Comparison of ENCODE assay signal across 8 cellular contexts in genomic region chr1:184805667-184806295, GRCh38. TPM values are rescaled to one million over a fixed set of nuclear protein-coding genes. Genes with fewer than 3 reads are reported as not detected.
A peak's percentile ranks its signal among the peaks of the same experiment; 100 is the strongest.
DNase-seq lines count a peak whose midpoint lies in the region; TF ChIP-seq lines count a peak whose summit lies in the region.

No MANE protein-coding gene starts in this region.

- intact Hi-C loops in head of caudate nucleus (cut with DNase I) = loop anchor here (5.0 kb wide), 2 partner anchors 167 to 352 kb away; partner anchors contain the start of genes NIBAN1, SWT1 and TRMT1L

- no peak overlapping the region for H4K12ac ChIP-seq in trophoblast cell (ENCODE audit: low read depth, low read length)

- no peak overlapping the region for H2AK5ac ChIP-seq in trophoblast cell (ENCODE audit: low read length)

- H3K27ac ChIP-seq in SK-N-SH (ENCODE audit: low read depth in 2 of 2, low read length in 1 of 2) (peak overlapping the region in 1 of 2 experiments; percentile 69; a peak in 2 of 4 replicates), trophoblast cell (ENCODE audit: low read depth, low read length) (no peak overlapping the region)

- H3K9me3 Mint-ChIP-seq in HFFc6 = no peaks in the 10 kb centered on the region
- H3K9me3 Mint-ChIP-seq in activated naive CD4-positive, alpha-beta T cell treated with anti-CD3 and anti-CD28 coated beads, Interleukin-2, amount 50 U/mL, for 24 hours = no peaks in the 10 kb centered on the region
- no peaks in the 10 kb centered on the region for H3K9me3 Mint-ChIP-seq in type B pancreatic cell

- H3K4me3 Mint-ChIP-seq in HFFc6 (no peak overlapping the region), type B pancreatic cell (no peak overlapping the region)
- H3K4me3 Mint-ChIP-seq in activated naive CD4-positive, alpha-beta T cell treated with anti-CD3 and anti-CD28 coated beads, Interleukin-2, amount 50 U/mL, for 24 hours = no peak overlapping the region

- WGBS in SK-N-SH (ENCODE audit: low lambda C conversion rate) = 20% methylated on average over 11 of the region's 13 CpGs
- no CpG with 5 or more reads among the region's 13 CpGs for WGBS in trophoblast cell (ENCODE audit: extremely low coverage, insufficient coverage, insufficient read length)

- H3K4me1 Mint-ChIP-seq in HFFc6 (ENCODE audit: low read depth) = peaks cover 48% of the 10 kb centered on the region
- H3K4me1 Mint-ChIP-seq in activated naive CD4-positive, alpha-beta T cell treated with anti-CD3 and anti-CD28 coated beads, Interleukin-2, amount 50 U/mL, for 24 hours = peaks cover 5% of the 10 kb centered on the region
- peaks cover 5% of the 10 kb centered on the region for H3K4me1 Mint-ChIP-seq in type B pancreatic cell (ENCODE audit: unreplicated experiment)

- H3K27ac Mint-ChIP-seq in HFFc6 (peak overlapping the region; percentile 39; the same call in 1 of the 2 replicates), type B pancreatic cell (no peak overlapping the region)
- peak overlapping the region; percentile 20 for H3K27ac Mint-ChIP-seq in activated naive CD4-positive, alpha-beta T cell treated with anti-CD3 and anti-CD28 coated beads, Interleukin-2, amount 50 U/mL, for 24 hours

- H3K79me2 ChIP-seq in SK-N-SH (ENCODE audit: insufficient read depth) (no peaks in the 10 kb centered on the region), trophoblast cell (ENCODE audit: control insufficient read depth, insufficient read depth, low read length, poor library complexity) (no peaks in the 10 kb centered on the region)

- H4K20me1 ChIP-seq in SK-N-SH (ENCODE audit: insufficient read depth) = no peaks in the 10 kb centered on the region

- POLR2A ChIA-PET in SK-N-SH (lab: Yijun Ruan, JAX) = interaction anchor here (0.9 to 1.2 kb wide), 2 partner anchors 169 to 177 kb away, joined by 3 to 5 read pairs; partner anchors contain the start of gene NIBAN1

- H3K14ac ChIP-seq in trophoblast cell (ENCODE audit: low read length) = no peak overlapping the region

- peaks cover 5% of the 10 kb centered on the region for H3F3A ChIP-seq in SK-N-SH (replicated peaks; ENCODE audit: insufficient read depth)

- H3K4me3 ChIP-seq in GM06990 (replicated peaks; ENCODE audit: low read depth, low read length) = no peak overlapping the region
- no peak overlapping the region for H3K4me3 ChIP-seq in SK-N-SH (ENCODE audit: low read depth in 2 of 2, low read length in 1 of 2)
- no peak overlapping the region for H3K4me3 ChIP-seq in trophoblast cell (ENCODE audit: low read depth, low read length)

- no peak overlapping the region for H2BK120ac ChIP-seq in trophoblast cell (ENCODE audit: insufficient read depth, low read length, poor library complexity)

- TF ChIP-seq EP300 in SK-N-SH (IDR thresholded peaks at IDR 0.05; ENCODE audit: borderline replicate concordance in 1 of 2, low read depth in 1 of 2, low read length in 1 of 2) = no peak

- DNase-seq in GM06990 (ENCODE audit: extremely low read depth, insufficient read length) (peak; percentile 52), HFFc6 (peak; percentile 79), NCI-H1048 (lab: John Stamatoyannopoulos, UW) (peak; percentile 81), SK-N-SH (peak; percentile 80), head of caudate nucleus (peak; percentile 78 to 95 (median 90)), trophoblast cell (peak; percentile 76 to 91), type B pancreatic cell (ENCODE audit: extremely low spot score, unreplicated experiment) (peak; percentile 85)

- H4K91ac ChIP-seq in trophoblast cell (ENCODE audit: low read depth, low read length) = peak overlapping the region; percentile 18

- no peaks in the 10 kb centered on the region for H3K27me3 ChIP-seq in GM06990 (replicated peaks; ENCODE audit: control insufficient read depth, insufficient read depth, low read length)
- no peaks in the 10 kb centered on the region for H3K27me3 ChIP-seq in SK-N-SH (ENCODE audit: insufficient read depth)
- no peaks in the 10 kb centered on the region for H3K27me3 ChIP-seq in trophoblast cell (ENCODE audit: insufficient read depth, low read length)

- H3K9ac ChIP-seq in SK-N-SH = no peak overlapping the region
- no peak overlapping the region for H3K9ac ChIP-seq in trophoblast cell (ENCODE audit: low read length)

- no peaks in the 10 kb centered on the region for H3K9me2 ChIP-seq in SK-N-SH

- H2BK12ac ChIP-seq in trophoblast cell (ENCODE audit: low read length) = peak overlapping the region; percentile 27

- H4K8ac ChIP-seq in trophoblast cell (ENCODE audit: low read depth, low read length) = no peak overlapping the region

- no peak overlapping the region for H2BK5ac ChIP-seq in trophoblast cell (ENCODE audit: low read depth, low read length, poor library complexity)

- H3K4ac ChIP-seq in trophoblast cell (ENCODE audit: low read depth, low read length) = no peak overlapping the region

- TF ChIP-seq CTCF in GM06990 (IDR thresholded peaks at IDR 0.05; ENCODE audit: insufficient read depth, low read length, poor library complexity, severe bottlenecking) (peak; percentile 89), HFFc6 (IDR thresholded peaks at IDR 0.05) (peak; percentile 96), SK-N-SH (IDR thresholded peaks at IDR 0.05) (peak; percentile 92), type B pancreatic cell (conservative IDR thresholded peaks at IDR 0.05) (peak; percentile 97)

- H3K36me3 ChIP-seq in GM06990 (ENCODE audit: control insufficient read depth, insufficient read depth, low read length) (peaks cover 4% of the 10 kb centered on the region), SK-N-SH (replicated peaks in 1 of 2; ENCODE audit: control insufficient read depth in 1 of 2, insufficient read depth in 2 of 2, low read length in 1 of 2) (peaks cover 0 to 25% of the 10 kb centered on the region in 2 experiments), trophoblast cell (ENCODE audit: control insufficient read depth in 1 of 2, insufficient read depth in 2 of 2, low read length in 2 of 2) (no peaks in the 10 kb centered on the region)

- H3K79me1 ChIP-seq in trophoblast cell (ENCODE audit: low read length) = no peaks in the 10 kb centered on the region

- H2AFZ ChIP-seq in SK-N-SH (ENCODE audit: low read depth) (no peak overlapping the region), trophoblast cell (ENCODE audit: insufficient read depth, low read length, poor library complexity) (no peak overlapping the region)

- no peak overlapping the region for H3K18ac ChIP-seq in trophoblast cell (ENCODE audit: low read length)

- H3K23ac ChIP-seq in trophoblast cell (ENCODE audit: low read length) = no peak overlapping the region

- TF ChIP-seq RAD21 in SK-N-SH (IDR thresholded peaks at IDR 0.05; ENCODE audit: low read length) = peak; percentile 100

- H3K27me3 Mint-ChIP-seq in HFFc6 (ENCODE audit: insufficient read depth) = no peaks in the 10 kb centered on the region; the same call in 1 of the 2 replicates
- H3K27me3 Mint-ChIP-seq in activated naive CD4-positive, alpha-beta T cell treated with anti-CD3 and anti-CD28 coated beads, Interleukin-2, amount 50 U/mL, for 24 hours = no peaks in the 10 kb centered on the region
- peaks cover 7% of the 10 kb centered on the region for H3K27me3 Mint-ChIP-seq in type B pancreatic cell

- H3K36me3 Mint-ChIP-seq in HFFc6 (ENCODE audit: low read depth) (no peaks in the 10 kb centered on the region), type B pancreatic cell (no peaks in the 10 kb centered on the region)
- H3K36me3 Mint-ChIP-seq in activated naive CD4-positive, alpha-beta T cell treated with anti-CD3 and anti-CD28 coated beads, Interleukin-2, amount 50 U/mL, for 24 hours = no peaks in the 10 kb centered on the region

- H3K9me3 ChIP-seq in SK-N-SH (no peaks in the 10 kb centered on the region), trophoblast cell (ENCODE audit: insufficient read depth, low read depth, low read length) (peaks cover 2% of the 10 kb centered on the region)

- CTCF ChIA-PET in SK-N-SH (lab: Yijun Ruan, JAX) = interaction anchor here (0.6 to 7.8 kb wide), 56 partner anchors 9 to 893 kb away, joined by 3 to 173 read pairs (median 4); partner anchors contain the start of genes NIBAN1, RNF2, SWT1 and TRMT1L

- H3K4me1 ChIP-seq in SK-N-SH (ENCODE audit: control insufficient read depth in 1 of 2, insufficient read depth in 2 of 2, low read depth in 1 of 2, low read length in 1 of 2) (peaks cover 9 to 33% of the 10 kb centered on the region in 2 experiments; a peak in 3 of 4 replicates), trophoblast cell (ENCODE audit: control insufficient read depth in 1 of 2, insufficient read depth in 2 of 2, low read length in 2 of 2) (no peaks in the 10 kb centered on the region)

- H3K4me2 ChIP-seq in SK-N-SH = no peak overlapping the region
- no peak overlapping the region for H3K4me2 ChIP-seq in trophoblast cell (ENCODE audit: low read length)

TF ChIP-seq in SK-N-SH, 30 proteins besides CTCF, POLR2A, EP300 and RAD21 (continues in another document):
- TF ChIP-seq TAF1 (IDR thresholded peaks at IDR 0.05; ENCODE audit: borderline replicate concordance, low read depth, low read length) (no peak; the same call in 1 of the 2 replicates), YY1 (IDR thresholded peaks at IDR 0.05; ENCODE audit: low read depth) (no peak), TCF12 (IDR thresholded peaks at IDR 0.05) (no peak), ELF1 (IDR thresholded peaks at IDR 0.05) (no peak), MXI1 (IDR thresholded peaks at IDR 0.05; ENCODE audit: low read depth, low read length) (no peak), GABPA (IDR thresholded peaks at IDR 0.05; ENCODE audit: low read depth) (no peak), SIN3A (IDR thresholded peaks at IDR 0.05; ENCODE audit: borderline replicate concordance, low read depth, low read length) (peak; percentile 43; the same call in 1 of the 2 replicates), SMC3 (IDR thresholded peaks at IDR 0.05; ENCODE audit: low read depth, low read length) (peak; percentile 99)

RNA-seq across cellular contexts. Expression of gene EDEM3, which starts 51.1 kb away (rescaled TPM):
- 10 to 100 TPM; 29.9 to 38.6 (median 32.3) TPM for total RNA-seq in HFFc6 (2021; fragmentation: NEBNext Ultra II Directional; extraction: Animal tissue kit (Norgen Biotek cat#: 25700))
- 28.6 and 37.2 TPM in 2 replicates for polyA plus RNA-seq in SK-N-SH (2012; rRNA removed)
- polyA plus RNA-seq in SK-N-SH (2012; cell fraction: cytosol; rRNA removed) = 34.7 and 42.6 TPM in 2 replicates
- 16.2 and 48.0 TPM in 2 replicates for polyA plus RNA-seq in SK-N-SH (2012; cell fraction: nucleus; rRNA removed)
- 14.7 and 14.8 TPM in 2 replicates for polyA plus RNA-seq in trophoblast cell (2013)
- total RNA-seq in type B pancreatic cell (ENCODE audit: low replicate concordance) = 29.9 and 32.1 TPM in 2 replicates
